In the genomic region with DNA sequence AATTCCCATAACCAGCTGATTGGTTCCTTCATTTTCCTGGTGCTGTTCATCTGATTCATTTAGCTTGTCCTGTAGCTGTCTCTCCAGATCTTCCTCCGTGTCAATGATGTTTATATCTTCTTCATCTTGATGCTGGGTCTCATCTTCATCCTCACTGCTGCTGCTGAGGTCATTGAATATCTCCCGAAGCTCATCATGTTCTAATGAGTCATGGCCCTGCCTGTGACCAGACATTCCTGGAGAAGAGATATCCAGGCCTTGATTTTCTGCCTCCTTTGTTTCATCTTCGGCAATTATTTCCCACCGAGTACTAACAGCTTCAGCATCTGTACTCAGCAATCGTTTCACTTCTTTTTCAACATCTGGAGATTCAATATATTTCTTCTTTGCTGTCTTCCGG, we compare ENCODE assay signal across 14 cellular contexts. TPM values are rescaled to one million over a fixed set of nuclear protein-coding genes. Genes with fewer than 3 reads are reported as not detected.
DNase-seq lines count a peak whose midpoint lies in the region; ATAC-seq, FAIRE-seq and TF ChIP-seq lines count a peak whose summit lies in the region.
"Had no signal": no experiment of that assay in that cellular context is flagged by ENCODE, and none has a peak within 500 bp of the region (broad histone marks: within the 10 kb centered on the region; RNA-seq: fewer than 3 reads in every experiment).

No MANE protein-coding gene starts in this region.

- no peak overlapping the region for H3K9ac ChIP-seq in keratinocyte (ENCODE audit: control insufficient read depth, extremely low read depth, insufficient read depth, low read length)
- no peak overlapping the region for H3K9ac ChIP-seq in stomach smooth muscle (ENCODE audit: low read length in 2 of 2)

- no peak overlapping the region for H2AFZ ChIP-seq in keratinocyte (ENCODE audit: control insufficient read depth, low read length)

- ATAC-seq in activated naive CD4-positive, alpha-beta T cell treated with anti-CD3 and anti-CD28 coated beads, Interleukin-2, amount 50 U/mL, for 72 hours, result no peak
- ATAC-seq in WTC11 (no peak), HG03457 (IDR thresholded peaks at IDR 0.05; ENCODE audit: unreplicated experiment) (no peak), HG02884 (IDR thresholded peaks at IDR 0.05; ENCODE audit: unreplicated experiment) (no peak)

- peak overlapping the region; percentile 96 for H3K4me3 Mint-ChIP-seq in activated naive CD4-positive, alpha-beta T cell treated with anti-CD3 and anti-CD28 coated beads, Interleukin-2, amount 50 U/mL, for 24 hours
- H3K4me3 Mint-ChIP-seq in WTC11, result peak overlapping the region; percentile 99

- dilution Hi-C loops in keratinocyte (cut with MboI; ENCODE audit: extremely low pct_ligation_motif_present, low sequenced_read_pairs), result no loop called here

- H3K27me3 ChIP-seq in keratinocyte (ENCODE audit: control insufficient read depth, extremely low read depth, insufficient read depth, low read length) (no peaks in the 10 kb centered on the region), stomach smooth muscle (ENCODE audit: control insufficient read depth in 1 of 2, insufficient read depth in 2 of 2, low read length in 2 of 2) (no peaks in the 10 kb centered on the region)
- H3K27me3 ChIP-seq: uterus had no signal

- POLR2A ChIA-PET in WTC11 (lab: Charles Lee), result no interaction called here

- H3K36me3 ChIP-seq in keratinocyte (ENCODE audit: control insufficient read depth in 2 of 2, extremely low read depth in 1 of 2, insufficient read depth in 2 of 2, low read length in 2 of 2), result peaks cover 1 to 12% of the 10 kb centered on the region in 2 experiments
- peaks cover 6 to 21% of the 10 kb centered on the region in 2 donors for H3K36me3 ChIP-seq in stomach smooth muscle (ENCODE audit: control insufficient read depth in 2 of 2, insufficient read depth in 2 of 2, low read length in 2 of 2)
- H3K36me3 ChIP-seq: uterus had no signal

- no peaks in the 10 kb centered on the region for H4K20me1 ChIP-seq in keratinocyte (ENCODE audit: control insufficient read depth, extremely low read depth, insufficient read depth, low read length)

- peak overlapping the region; percentile 87 for H3K4me2 ChIP-seq in keratinocyte (ENCODE audit: control insufficient read depth, extremely low read depth, insufficient read depth, low read depth, low read length)

- H3K9me3 ChIP-seq in keratinocyte (ENCODE audit: control insufficient read depth, low read depth, low read length) (peaks cover 22% of the 10 kb centered on the region), stomach smooth muscle (ENCODE audit: control insufficient read depth in 2 of 2, low read length in 2 of 2) (peaks cover 28 to 46% of the 10 kb centered on the region in 2 donors)

- CTCF ChIA-PET in WTC11 (lab: Charles Lee), result interaction anchor here (0.6 to 4.9 kb wide), 21 partner anchors 10 to 245 kb away, joined by 3 to 46 read pairs (median 7); partner anchors contain the start of genes PCDHB10, PCDHB11, PCDHB14 and PCDHB15

- no peaks in the 10 kb centered on the region for H3K9me1 ChIP-seq in keratinocyte (ENCODE audit: control insufficient read depth, extremely low read depth, insufficient read depth, low read length)

- H3K36me3 Mint-ChIP-seq in activated naive CD4-positive, alpha-beta T cell treated with anti-CD3 and anti-CD28 coated beads, Interleukin-2, amount 50 U/mL, for 24 hours, result peaks cover 56% of the 10 kb centered on the region
- peaks cover 50 to 69% of the 10 kb centered on the region in 2 donors for H3K36me3 Mint-ChIP-seq in activated naive CD4-positive, alpha-beta T cell treated with anti-CD3 and anti-CD28 coated beads, Interleukin-2, amount 50 U/mL, for 72 hours
- peaks cover 48% of the 10 kb centered on the region for H3K36me3 Mint-ChIP-seq in WTC11

- H3K4me1 Mint-ChIP-seq in activated naive CD4-positive, alpha-beta T cell treated with anti-CD3 and anti-CD28 coated beads, Interleukin-2, amount 50 U/mL, for 24 hours, result peaks cover 32% of the 10 kb centered on the region
- H3K4me1 Mint-ChIP-seq in WTC11, result peaks cover 24% of the 10 kb centered on the region

- TF ChIP-seq CTCF in WTC11 (IDR thresholded peaks at IDR 0.05) (no peak), keratinocyte (optimal IDR thresholded peaks at IDR 0.05 in 1 of 3, IDR thresholded peaks at IDR 0.05 in 1 of 3, conservative IDR thresholded peaks at IDR 0.05 in 1 of 3; ENCODE audit: extremely low read depth in 1 of 3, insufficient read depth in 2 of 3, low read length in 3 of 3) (no peak)

- H3K4me3 ChIP-seq in keratinocyte (ENCODE audit: control insufficient read depth in 2 of 3, extremely low read depth in 1 of 3, insufficient read depth in 2 of 3, low read depth in 1 of 3, low read length in 3 of 3) (peak overlapping the region in 2 of 3 experiments; percentile 97 to 98), stomach smooth muscle (ENCODE audit: low read length in 2 of 2) (peak overlapping the region; percentile 84 to 90)

- no peaks in the 10 kb centered on the region for H3K27me3 Mint-ChIP-seq in activated naive CD4-positive, alpha-beta T cell treated with anti-CD3 and anti-CD28 coated beads, Interleukin-2, amount 50 U/mL, for 24 hours
- H3K27me3 Mint-ChIP-seq in WTC11 (ENCODE audit: low read depth), result peaks cover 24% of the 10 kb centered on the region

- no peak for FAIRE-seq in keratinocyte (lab: Jason Lieb, UNC)

- DNase-seq in activated naive CD4-positive, alpha-beta T cell treated with anti-CD3 and anti-CD28 coated beads, Interleukin-2, amount 50 U/mL, for 72 hours (ENCODE audit: low spot score in 2 of 2), result no peak
- DNase-seq in WTC11 (ENCODE audit: low spot score), result no peak
- DNase-seq in keratinocyte (ENCODE audit: low read depth, low spot score), result no peak
- no peak for DNase-seq in foreskin melanocyte
- DNase-seq: activated CD4-positive, alpha-beta T cell treated with anti-CD3 and anti-CD28 coated beads for 4 hours; C1 segment of cervical spinal cord; cortex of kidney; H7; NCI-H2227 treated with DMSO at 0.1 percent for 48 hours; uterus had no signal

- H3K27ac ChIP-seq in keratinocyte (ENCODE audit: control insufficient read depth, insufficient read depth, low read length), result no peak overlapping the region
- H3K27ac ChIP-seq in stomach smooth muscle (ENCODE audit: low read length), result no peak overlapping the region

- H3K4me1 ChIP-seq in keratinocyte (ENCODE audit: control insufficient read depth, extremely low read depth, insufficient read depth, low read length) (peaks cover 8% of the 10 kb centered on the region), stomach smooth muscle (ENCODE audit: control insufficient read depth, insufficient read depth, low read length) (no peaks in the 10 kb centered on the region)
- H3K4me1 ChIP-seq: uterus had no signal

- peak overlapping the region; percentile 59 for H3K27ac Mint-ChIP-seq in activated naive CD4-positive, alpha-beta T cell treated with anti-CD3 and anti-CD28 coated beads, Interleukin-2, amount 50 U/mL, for 24 hours
- H3K27ac Mint-ChIP-seq in activated naive CD4-positive, alpha-beta T cell treated with anti-CD3 and anti-CD28 coated beads, Interleukin-2, amount 50 U/mL, for 72 hours, result peak overlapping the region in 1 of 2 donors; percentile 99
- H3K27ac Mint-ChIP-seq in WTC11, result peak overlapping the region; percentile 39

- peaks cover 15% of the 10 kb centered on the region for H3K79me2 ChIP-seq in keratinocyte (ENCODE audit: control insufficient read depth, insufficient read depth, low read length)

- peaks cover 47% of the 10 kb centered on the region for H3K9me3 Mint-ChIP-seq in activated naive CD4-positive, alpha-beta T cell treated with anti-CD3 and anti-CD28 coated beads, Interleukin-2, amount 50 U/mL, for 24 hours
- peaks cover 42 to 50% of the 10 kb centered on the region in 2 donors for H3K9me3 Mint-ChIP-seq in activated naive CD4-positive, alpha-beta T cell treated with anti-CD3 and anti-CD28 coated beads, Interleukin-2, amount 50 U/mL, for 72 hours
- H3K9me3 Mint-ChIP-seq in WTC11, result peaks cover 33% of the 10 kb centered on the region

RNA-seq across cellular contexts. Expression of gene TAF7, which starts 1.4 kb away (rescaled TPM):
- total RNA-seq in activated naive CD4-positive, alpha-beta T cell treated with anti-CD3 and anti-CD28 coated beads, Interleukin-2, amount 50 U/mL, for 72 hours, result 10 to 100 TPM; 44.7 to 46.7 TPM
- 87.8 to 96.2 TPM (median 90.1 TPM) in 3 replicates for total RNA-seq in WTC11 (2021)
- polyA plus RNA-seq in keratinocyte, result 37.5 to 58.9 TPM (median 47.5 TPM) in 3 replicates
- 179 TPM for polyA plus RNA-seq in keratinocyte (2011; ENCODE audit: low read depth)
- polyA plus RNA-seq in keratinocyte (2011; cell fraction: cytosol; rRNA removed), result 33.2 and 45.5 TPM in 2 replicates
- polyA plus RNA-seq in keratinocyte (2011; cell fraction: nucleus; rRNA removed), result 51.6 and 71.7 TPM in 2 replicates
- polyA plus RNA-seq in keratinocyte (2012; ENCODE audit: low replicate concordance), result 48.0 and 77.2 TPM in 2 replicates
- polyA minus RNA-seq in keratinocyte, result 13.9 to 29.9 TPM (median 20.3 TPM) in 3 replicates
- polyA minus RNA-seq in keratinocyte (2011; cell fraction: cytosol; rRNA and poly(A)+ RNA removed), result 29.7 TPM
- 32.2 and 40.3 TPM in 2 replicates for polyA minus RNA-seq in keratinocyte (2011; cell fraction: nucleus; rRNA and poly(A)+ RNA removed)

RNA-seq across cellular contexts. Expression of gene PCDHGA1, which starts 11.1 kb away (rescaled TPM):
- total RNA-seq in activated naive CD4-positive, alpha-beta T cell treated with anti-CD3 and anti-CD28 coated beads, Interleukin-2, amount 50 U/mL, for 72 hours, result under 1 TPM in 1 of 2 donors, not detected in 1; 0.11 TPM
- total RNA-seq in WTC11 (2021), result 1.1 to 1.5 TPM (median 1.2 TPM) in 3 replicates
- polyA plus RNA-seq in keratinocyte, result 0.08 to 0.17 TPM (median 0.09 TPM) in 3 replicates
- not detected for polyA plus RNA-seq in keratinocyte (2011; ENCODE audit: low read depth)
- 0.03 and 0.04 TPM in 2 replicates for polyA plus RNA-seq in keratinocyte (2011; cell fraction: cytosol; rRNA removed)
- polyA plus RNA-seq in keratinocyte (2011; cell fraction: nucleus; rRNA removed), result 0.23 and 0.25 TPM in 2 replicates
- 0.10 and 0.18 TPM in 2 replicates for polyA plus RNA-seq in keratinocyte (2012; ENCODE audit: low replicate concordance)
- 0.30 TPM in 1 of 3 replicates, not detected in the others for polyA minus RNA-seq in keratinocyte
- not detected for polyA minus RNA-seq in keratinocyte (2011; cell fraction: cytosol; rRNA and poly(A)+ RNA removed)
- polyA minus RNA-seq in keratinocyte (2011; cell fraction: nucleus; rRNA and poly(A)+ RNA removed), result 0.21 and 0.47 TPM in 2 replicates
- total RNA-seq: H7 had no signal

RNA-seq across cellular contexts. Expression of gene SLC25A2, which starts 15.4 kb away (rescaled TPM):
- under 1 TPM in 1 of 2 donors, not detected in 1; 0.23 TPM for total RNA-seq in activated naive CD4-positive, alpha-beta T cell treated with anti-CD3 and anti-CD28 coated beads, Interleukin-2, amount 50 U/mL, for 72 hours
- 0.24 TPM in 1 of 3 replicates, not detected in the others for total RNA-seq in WTC11 (2021)
- not detected in 3 replicates for polyA plus RNA-seq in keratinocyte
- polyA plus RNA-seq in keratinocyte (2011; ENCODE audit: low read depth), result not detected
- not detected in 2 replicates for polyA plus RNA-seq in keratinocyte (2011; cell fraction: cytosol; rRNA removed)
- polyA plus RNA-seq in keratinocyte (2011; cell fraction: nucleus; rRNA removed), result not detected in 2 replicates
- not detected in 2 replicates for polyA plus RNA-seq in keratinocyte (2012; ENCODE audit: low replicate concordance)
- polyA minus RNA-seq in keratinocyte, result not detected in 3 replicates
- polyA minus RNA-seq in keratinocyte (2011; cell fraction: cytosol; rRNA and poly(A)+ RNA removed), result not detected
- polyA minus RNA-seq in keratinocyte (2011; cell fraction: nucleus; rRNA and poly(A)+ RNA removed), result not detected in 2 replicates

RNA-seq across cellular contexts. Expression of gene PCDHGA2, which starts 19.4 kb away (rescaled TPM):
- not detected for total RNA-seq in activated naive CD4-positive, alpha-beta T cell treated with anti-CD3 and anti-CD28 coated beads, Interleukin-2, amount 50 U/mL, for 72 hours
- total RNA-seq in WTC11 (2021), result 0.66 to 0.96 TPM (median 0.94 TPM) in 3 replicates
- 0.14 to 0.37 TPM (median 0.35 TPM) in 3 replicates for polyA plus RNA-seq in keratinocyte
- polyA plus RNA-seq in keratinocyte (2011; ENCODE audit: low read depth), result 0.07 TPM
- 0.04 and 0.06 TPM in 2 replicates for polyA plus RNA-seq in keratinocyte (2011; cell fraction: cytosol; rRNA removed)
- polyA plus RNA-seq in keratinocyte (2011; cell fraction: nucleus; rRNA removed), result 0.69 and 0.73 TPM in 2 replicates
- 0.19 and 0.41 TPM in 2 replicates for polyA plus RNA-seq in keratinocyte (2012; ENCODE audit: low replicate concordance)
- polyA minus RNA-seq in keratinocyte, result 0.22 to 0.53 TPM (median 0.49 TPM) in 3 replicates
- polyA minus RNA-seq in keratinocyte (2011; cell fraction: cytosol; rRNA and poly(A)+ RNA removed), result not detected
- 0.95 and 1.3 TPM in 2 replicates for polyA minus RNA-seq in keratinocyte (2011; cell fraction: nucleus; rRNA and poly(A)+ RNA removed)
- total RNA-seq: H7 had no signal

RNA-seq across cellular contexts. Expression of gene PCDHGA3, which starts 24.4 kb away (rescaled TPM):
- not detected for total RNA-seq in activated naive CD4-positive, alpha-beta T cell treated with anti-CD3 and anti-CD28 coated beads, Interleukin-2, amount 50 U/mL, for 72 hours
- total RNA-seq in WTC11 (2021), result 0.92 to 1.3 TPM (median 0.98 TPM) in 3 replicates
- 0.03 to 0.05 TPM in 2 of 3 replicates, not detected in the other for polyA plus RNA-seq in keratinocyte
- 0.10 TPM for polyA plus RNA-seq in keratinocyte (2011; ENCODE audit: low read depth)
- 0.04 TPM in 1 of 2 replicates, not detected in the other for polyA plus RNA-seq in keratinocyte (2011; cell fraction: cytosol; rRNA removed)
- 0.14 and 0.15 TPM in 2 replicates for polyA plus RNA-seq in keratinocyte (2011; cell fraction: nucleus; rRNA removed)
- 0.10 TPM in 1 of 2 replicates, not detected in the other for polyA plus RNA-seq in keratinocyte (2012; ENCODE audit: low replicate concordance)
- polyA minus RNA-seq in keratinocyte, result 0.16 to 0.56 TPM in 2 of 3 replicates, not detected in the other
- polyA minus RNA-seq in keratinocyte (2011; cell fraction: cytosol; rRNA and poly(A)+ RNA removed), result not detected
- 0.32 and 1.0 TPM in 2 replicates for polyA minus RNA-seq in keratinocyte (2011; cell fraction: nucleus; rRNA and poly(A)+ RNA removed)
